22 cellular contexts compared by ENCODE assay signal in the genomic region with DNA sequence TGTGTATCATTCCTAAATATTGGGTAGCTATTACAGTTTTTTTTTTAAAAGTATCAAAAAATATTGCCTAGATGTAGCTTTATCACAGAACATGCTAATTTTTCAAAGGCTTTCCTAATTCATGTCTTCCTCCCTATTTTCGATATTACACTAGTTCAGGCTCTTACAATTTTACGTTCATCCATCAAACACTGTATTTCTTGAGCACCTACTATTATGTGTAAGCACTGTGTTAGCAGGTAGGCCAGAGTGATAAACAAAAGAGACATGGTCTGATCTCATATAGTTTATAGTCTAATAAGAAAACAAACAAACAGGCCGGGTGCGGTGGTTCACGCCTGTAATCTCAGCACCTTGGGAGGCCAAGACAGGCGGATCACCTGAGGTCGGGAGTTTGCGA.
"Had no signal": no experiment of that assay in that cellular context is flagged by ENCODE, and none has a peak within 500 bp of the region (broad histone marks: within the 10 kb centered on the region; RNA-seq: fewer than 3 reads in every experiment).

No MANE protein-coding gene starts in this region.

- H3K27me3 Mint-ChIP-seq: activated CD4-positive, alpha-beta memory T cell treated with anti-CD3 and anti-CD28 coated beads, Interleukin-2, amount 10 ng/mL, durations not matched to agents 7 days and 5 days; activated CD8-positive, alpha-beta memory T cell treated with anti-CD3 and anti-CD28 coated beads, Interleukin-2, amount 10 ng/mL, durations not matched to agents 7 days and 5 days; stimulated activated naive CD8-positive, alpha-beta T cell treated with anti-CD3 and anti-CD28 coated beads, Interleukin-15, amount 100 ng/mL, for 72 hours had no signal

- H3K27ac Mint-ChIP-seq: neural progenitor cell had no signal

- DNase-seq: activated CD4-positive, alpha-beta memory T cell treated with anti-CD3 and anti-CD28 coated beads, Interleukin-2, amount 10 ng/mL, durations not matched to agents 7 days and 5 days; activated CD4-positive, alpha-beta T cell treated with anti-CD3 and anti-CD28 coated beads for 4 hours; activated CD8-positive, alpha-beta memory T cell treated with anti-CD3 and anti-CD28 coated beads, Interleukin-2, amount 10 ng/mL, durations not matched to agents 7 days and 5 days; activated effector memory CD4-positive, alpha-beta T cell treated with anti-CD3 and anti-CD28 coated beads, Interleukin-2, amount 50 U/mL, for 16 hours; activated T-cell treated with anti-CD3 and anti-CD28 coated beads, Interleukin-2, amount 50 U/mL, for 1 hour; amniotic stem cell; dermis blood vessel endothelial cell; effector memory CD4-positive, alpha-beta T cell; hypothalamus; lower lobe of right lung; stimulated activated CD4-positive, alpha-beta T cell treated with anti-CD3 and anti-CD28 coated beads, Interleukin-15, amount 100 ng/mL, for 24 hours; stimulated activated CD4-positive, alpha-beta T cell treated with anti-CD3 and anti-CD28 coated beads, Interleukin-2, amount 100 ng/mL, for 48 hours; stimulated activated naive CD8-positive, alpha-beta T cell treated with anti-CD3 and anti-CD28 coated beads, Interleukin-15, amount 100 ng/mL, for 72 hours; transverse colon; uterus had no signal

- H3K27ac ChIP-seq: lower lobe of right lung, neural progenitor cell, prostate gland, right atrium auricular region, skin epidermis, suprapubic skin, transverse colon, uterus had no signal

- ATAC-seq: activated CD8-positive, alpha-beta memory T cell treated with anti-CD3 and anti-CD28 coated beads, Interleukin-2, amount 10 ng/mL, durations not matched to agents 7 days and 5 days; activated naive CD4-positive, alpha-beta T cell treated with anti-CD3 and anti-CD28 coated beads, Interleukin-2, amount 50 U/mL, for 72 hours; lower lobe of right lung; stimulated activated naive CD8-positive, alpha-beta T cell treated with anti-CD3 and anti-CD28 coated beads, Interleukin-15, amount 100 ng/mL, for 72 hours had no signal

- H3K9me3 Mint-ChIP-seq: activated CD4-positive, alpha-beta memory T cell treated with anti-CD3 and anti-CD28 coated beads, Interleukin-2, amount 10 ng/mL, durations not matched to agents 7 days and 5 days; activated naive CD4-positive, alpha-beta T cell treated with anti-CD3 and anti-CD28 coated beads, Interleukin-2, amount 50 U/mL, for 72 hours had no signal

- H3K4me3 Mint-ChIP-seq: activated CD4-positive, alpha-beta memory T cell treated with anti-CD3 and anti-CD28 coated beads, Interleukin-2, amount 10 ng/mL, durations not matched to agents 7 days and 5 days; activated CD8-positive, alpha-beta memory T cell treated with anti-CD3 and anti-CD28 coated beads, Interleukin-2, amount 10 ng/mL, durations not matched to agents 7 days and 5 days; neural progenitor cell; stimulated activated naive CD8-positive, alpha-beta T cell treated with anti-CD3 and anti-CD28 coated beads, Interleukin-15, amount 100 ng/mL, for 72 hours had no signal

- H3K4me3 ChIP-seq: cardiac muscle cell, lower lobe of right lung, neural progenitor cell, prostate gland, right atrium auricular region, skin epidermis, suprapubic skin, transverse colon, uterus had no signal

- H3K36me3 ChIP-seq: lower lobe of right lung, prostate gland, right atrium auricular region, transverse colon, uterus had no signal

- H3K4me1 ChIP-seq: neural progenitor cell, uterus had no signal

- H3K27me3 ChIP-seq: cardiac muscle cell, neural progenitor cell, right atrium auricular region, suprapubic skin, transverse colon, uterus had no signal

- H3K9me3 ChIP-seq: lower lobe of right lung, prostate gland, right atrium auricular region, suprapubic skin, transverse colon, uterus had no signal
